In genomic region chr10:4241724-4242345, GRCh38 we compare ENCODE assay signal across 1 cellular context.
TF ChIP-seq lines count a peak whose summit lies in the region.

No MANE protein-coding gene starts in this region.

TF ChIP-seq in SK-N-SH, 30 proteins besides CTCF, POLR2A, EP300 and RAD21 (continued from another document):
- TF ChIP-seq CHD2 (IDR thresholded peaks at IDR 0.05; ENCODE audit: low read length, partially characterized antibody) (no peak), GATA2 (CRISPR knock-in tag; IDR thresholded peaks at IDR 0.05) (no peak), POLR2AphosphoS5 (IDR thresholded peaks at IDR 0.05; ENCODE audit: low read depth, low read length) (peak; percentile 56), USF2 (IDR thresholded peaks at IDR 0.05; ENCODE audit: borderline replicate concordance, low read depth, low read length) (no peak), ZBTB33 (IDR thresholded peaks at IDR 0.05; ENCODE audit: borderline replicate concordance, low read depth) (no peak), YY1 (IDR thresholded peaks at IDR 0.05; ENCODE audit: low read depth) (no peak), EZH2phosphoT487 (IDR thresholded peaks at IDR 0.05; ENCODE audit: borderline replicate concordance, low read depth) (no peak), FOXM1 (IDR thresholded peaks at IDR 0.05; ENCODE audit: low read depth) (peak; percentile 53; the same call in 1 of the 2 replicates), USF1 (IDR thresholded peaks at IDR 0.05; ENCODE audit: borderline replicate concordance, low read depth) (no peak), MXI1 (IDR thresholded peaks at IDR 0.05; ENCODE audit: low read depth, low read length) (no peak), RXRA (IDR thresholded peaks at IDR 0.05; ENCODE audit: borderline replicate concordance, low read depth) (peak; percentile 58; the same call in 1 of the 2 replicates)
